19 cellular contexts compared by ENCODE assay signal in the genomic region with DNA sequence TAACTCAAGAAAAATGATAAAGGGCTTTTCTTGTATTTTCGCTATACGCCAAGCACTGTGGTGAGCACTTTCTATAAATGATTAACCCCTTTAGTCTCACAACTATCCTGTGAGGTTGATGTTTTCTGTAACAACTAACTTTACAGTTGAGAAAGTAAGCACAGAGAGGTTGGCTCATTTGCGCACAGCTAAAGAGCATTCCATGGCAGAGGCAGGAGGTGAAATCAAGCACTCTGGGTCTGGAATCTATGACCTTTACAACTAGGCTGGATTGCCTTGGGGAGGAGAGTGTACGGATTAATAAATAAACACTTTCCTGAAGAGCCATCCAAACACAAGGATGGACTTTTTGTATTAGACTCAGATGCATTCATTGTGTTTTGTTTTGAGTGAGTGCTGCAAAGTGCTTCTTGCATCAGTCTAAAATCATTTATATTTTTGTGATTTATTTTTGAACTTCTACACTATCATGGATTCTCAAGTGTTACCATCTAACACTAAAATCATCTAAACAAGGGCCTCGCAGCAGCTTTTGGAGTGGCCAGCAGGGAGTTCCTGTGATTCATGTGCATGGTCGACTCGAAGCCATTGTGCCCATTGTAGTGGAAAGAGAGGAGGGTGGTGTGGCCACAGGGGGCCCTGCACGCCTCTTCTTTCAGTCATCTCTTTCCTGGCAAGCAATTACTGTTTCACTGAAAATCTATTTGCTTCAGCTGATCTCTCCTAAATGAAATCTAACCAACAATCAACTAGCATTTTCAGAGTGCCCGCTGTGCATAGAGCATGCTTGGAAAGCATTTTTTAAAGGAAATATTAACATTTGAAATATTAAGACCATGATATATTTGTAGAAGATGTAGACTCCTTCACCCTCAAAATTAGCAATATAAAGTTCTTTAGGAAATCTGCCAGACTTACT.
A peak's percentile ranks its signal among the peaks of the same experiment; 100 is the strongest.
DNase-seq lines count a peak whose midpoint lies in the region; ATAC-seq, FAIRE-seq and TF ChIP-seq lines count a peak whose summit lies in the region.
"Had no signal": no experiment of that assay in that cellular context is flagged by ENCODE, and none has a peak within 500 bp of the region (broad histone marks: within the 10 kb centered on the region; RNA-seq: fewer than 3 reads in every experiment).

No MANE protein-coding gene starts in this region.

- no peak overlapping the region for H2AFZ ChIP-seq in H1 (ENCODE audit: low read length)
- no peak overlapping the region for H2AFZ ChIP-seq in neural progenitor cell (replicated peaks)

- TF ChIP-seq POLR2A in H1 (IDR thresholded peaks at IDR 0.05; ENCODE audit: control extremely low read depth in 1 of 2, low read depth in 2 of 2, low read length in 2 of 2) = no peak

- H4K5ac ChIP-seq in H1 (ENCODE audit: insufficient read length, low read depth, low read length) = peak overlapping the region; percentile 76

- H4K20me1 ChIP-seq in H1 (replicated peaks in 1 of 2; ENCODE audit: control insufficient read depth in 1 of 2, insufficient read depth in 2 of 2, low read length in 2 of 2) (no peaks in the 10 kb centered on the region), neural progenitor cell (ENCODE audit: low read depth) (no peaks in the 10 kb centered on the region)

- no peak overlapping the region for H3K14ac ChIP-seq in H1 (ENCODE audit: insufficient read length)

- H3K4me1 Mint-ChIP-seq in neural progenitor cell = peaks cover 64% of the 10 kb centered on the region
- no peaks in the 10 kb centered on the region for H3K4me1 Mint-ChIP-seq in activated T-cell treated with anti-CD3 and anti-CD28 coated beads, Interleukin-2, amount 50 U/mL, for 72 hours (ENCODE audit: low read depth)
- H3K4me1 Mint-ChIP-seq: B cell; immature natural killer cell; stimulated activated effector memory CD8-positive, alpha-beta T cell treated with anti-CD3 and anti-CD28 coated beads, Interleukin-12 subunit alpha, Interleukin-12 subunit beta, amount 100 ng/mL, for 72 hours; T-cell had no signal

- peak overlapping the region; percentile 74 for H3K4me3 Mint-ChIP-seq in neural progenitor cell
- no peak overlapping the region for H3K4me3 Mint-ChIP-seq in activated T-cell treated with anti-CD3 and anti-CD28 coated beads, Interleukin-2, amount 50 U/mL, for 72 hours
- H3K4me3 Mint-ChIP-seq: B cell; immature natural killer cell; stimulated activated effector memory CD8-positive, alpha-beta T cell treated with anti-CD3 and anti-CD28 coated beads, Interleukin-12 subunit alpha, Interleukin-12 subunit beta, amount 100 ng/mL, for 72 hours; T-cell had no signal

- H3K9me3 ChIP-seq in ES-I3 (ENCODE audit: control insufficient read depth, insufficient read depth, low read length) (no peaks in the 10 kb centered on the region), H1 (ENCODE audit: insufficient read depth in 2 of 2, low read depth in 1 of 2, low read length in 1 of 2) (no peaks in the 10 kb centered on the region), neural progenitor cell (ENCODE audit: low read depth) (no peaks in the 10 kb centered on the region)
- H3K9me3 ChIP-seq: colonic mucosa had no signal

- peak; percentile 19 to 50; a peak in 3 of 4 replicates for TF ChIP-seq RAD21 in H1 (IDR thresholded peaks at IDR 0.05 in 1 of 2, conservative IDR thresholded peaks at IDR 0.05 in 1 of 2; ENCODE audit: low read depth in 2 of 2, low read length in 2 of 2)

- H3K23ac ChIP-seq in H1 (ENCODE audit: insufficient read length) = no peak overlapping the region

- ATAC-seq in HG02870 (IDR thresholded peaks at IDR 0.05; ENCODE audit: unreplicated experiment) = no peak
- no peak for ATAC-seq in activated T-cell treated with anti-CD3 and anti-CD28 coated beads, Interleukin-2, amount 50 U/mL, for 72 hours (replicated peaks in 1 of 2)
- ATAC-seq: stimulated activated effector memory CD8-positive, alpha-beta T cell treated with anti-CD3 and anti-CD28 coated beads, Interleukin-12 subunit alpha, Interleukin-12 subunit beta, amount 100 ng/mL, for 72 hours; T-cell had no signal

- peak overlapping the region; percentile 53 to 55 for H3K4me2 ChIP-seq in H1 (ENCODE audit: insufficient read depth in 1 of 2, low read depth in 2 of 2, low read length in 2 of 2)
- H3K4me2 ChIP-seq in neural progenitor cell = peak overlapping the region; percentile 67

- no peak overlapping the region for H4K8ac ChIP-seq in H1 (ENCODE audit: extremely low read depth, insufficient read depth, low read length)

- no peak overlapping the region for H2BK15ac ChIP-seq in H1 (ENCODE audit: low read length)

- H3K36me3 Mint-ChIP-seq in neural progenitor cell = peaks cover 2% of the 10 kb centered on the region
- H3K36me3 Mint-ChIP-seq in activated T-cell treated with anti-CD3 and anti-CD28 coated beads, Interleukin-2, amount 50 U/mL, for 72 hours (ENCODE audit: insufficient read depth in 2 of 2) = no peaks in the 10 kb centered on the region
- H3K36me3 Mint-ChIP-seq: immature natural killer cell; stimulated activated effector memory CD8-positive, alpha-beta T cell treated with anti-CD3 and anti-CD28 coated beads, Interleukin-12 subunit alpha, Interleukin-12 subunit beta, amount 100 ng/mL, for 72 hours; T-cell had no signal

- H3K79me2 ChIP-seq in H1 (ENCODE audit: control insufficient read depth in 1 of 2, insufficient read depth in 2 of 2, low read length in 2 of 2) (no peaks in the 10 kb centered on the region), neural progenitor cell (ENCODE audit: low read depth) (no peaks in the 10 kb centered on the region)

- no peak overlapping the region for H2AK5ac ChIP-seq in H1 (ENCODE audit: low read depth, low read length)

- H3K4me1 ChIP-seq in ES-I3 (ENCODE audit: insufficient read depth, low read length) (peaks cover 39% of the 10 kb centered on the region), H1 (replicated peaks in 1 of 4; ENCODE audit: control insufficient read depth in 3 of 4, insufficient read depth in 4 of 4, low read length in 3 of 4) (peaks cover 0 to 14% (median 7%) of the 10 kb centered on the region in 4 experiments; a peak in 4 of 7 replicates), neural progenitor cell (peaks cover 34% of the 10 kb centered on the region)
- H3K4me1 ChIP-seq: colonic mucosa had no signal

- H3K27ac ChIP-seq in H1 (ENCODE audit: low read depth, low read length) = peak overlapping the region; percentile 40; the same call in 1 of the 2 replicates
- peak overlapping the region; percentile 80 for H3K27ac ChIP-seq in neural progenitor cell
- H3K27ac ChIP-seq: colonic mucosa had no signal

- H3K36me3 ChIP-seq in ES-I3 (ENCODE audit: insufficient read depth, low read length) = no peaks in the 10 kb centered on the region
- H3K36me3 ChIP-seq in H1 (ENCODE audit: control insufficient read depth in 2 of 4, insufficient read depth in 4 of 4, low read length in 3 of 4) = no peaks in the 10 kb centered on the region; a peak in 1 of 8 replicates
- no peaks in the 10 kb centered on the region for H3K36me3 ChIP-seq in neural progenitor cell
- H3K36me3 ChIP-seq: colonic mucosa had no signal

- TF ChIP-seq EP300 in H1 (IDR thresholded peaks at IDR 0.05; ENCODE audit: borderline replicate concordance in 1 of 2, low read depth in 2 of 2, low read length in 2 of 2) = peak in 1 of 2 experiments; percentile 90; a peak in 1 of 3 replicates

- 0 out of 2 replicates have a peak overlapping the region, but pooled peaks have one; percentile 76 for H3K18ac ChIP-seq in H1 (ENCODE audit: extremely low read depth, low read length)

- H3K4ac ChIP-seq in H1 (replicated peaks; ENCODE audit: insufficient read length, low read depth, low read length) = no peak overlapping the region

- H2BK5ac ChIP-seq in H1 (ENCODE audit: low read depth, low read length) = peak overlapping the region; percentile 98; the same call in 1 of the 2 replicates

- H3K56ac ChIP-seq in H1 (replicated peaks; ENCODE audit: insufficient read length, low read depth, low read length) = peak overlapping the region; percentile 0

- peaks cover 2% of the 10 kb centered on the region; the same call in 1 of the 2 replicates for H3K23me2 ChIP-seq in H1 (ENCODE audit: low read depth, low read length)

- peaks cover 15% of the 10 kb centered on the region for H3K9me3 Mint-ChIP-seq in neural progenitor cell
- H3K9me3 Mint-ChIP-seq in activated T-cell treated with anti-CD3 and anti-CD28 coated beads, Interleukin-2, amount 50 U/mL, for 72 hours = peaks cover 7 to 10% of the 10 kb centered on the region in 2 donors

- H3K27me3 ChIP-seq in H1 (replicated peaks in 1 of 4; ENCODE audit: control insufficient read depth in 3 of 4, extremely low read depth in 1 of 4, insufficient read depth in 3 of 4, low read length in 3 of 4) (no peaks in the 10 kb centered on the region), neural progenitor cell (no peaks in the 10 kb centered on the region)
- H3K27me3 ChIP-seq: colonic mucosa had no signal

- peak overlapping the region; percentile 94 for H2BK20ac ChIP-seq in H1 (ENCODE audit: low read length)

- H2BK120ac ChIP-seq in H1 (replicated peaks; ENCODE audit: low read depth, low read length) = peak overlapping the region; percentile 98

- H3K27ac Mint-ChIP-seq in neural progenitor cell = peak overlapping the region; percentile 90
- no peak overlapping the region for H3K27ac Mint-ChIP-seq in activated T-cell treated with anti-CD3 and anti-CD28 coated beads, Interleukin-2, amount 50 U/mL, for 72 hours
- H3K27ac Mint-ChIP-seq: B cell; immature natural killer cell; stimulated activated effector memory CD8-positive, alpha-beta T cell treated with anti-CD3 and anti-CD28 coated beads, Interleukin-12 subunit alpha, Interleukin-12 subunit beta, amount 100 ng/mL, for 72 hours; T-cell had no signal

- peak overlapping the region; percentile 67 for H4K91ac ChIP-seq in H1 (replicated peaks; ENCODE audit: insufficient read length, low read length)

- CTCF ChIA-PET in H1 (lab: Charles Lee; ENCODE audit: partially characterized antibody) = interaction anchor here (0.9 to 1.3 kb wide), 3 partner anchors 11 to 68 kb away, joined by 3 to 4 read pairs (median 3); no protein-coding TSS in a partner anchor

- H3K4me3 ChIP-seq in H1 (ENCODE audit: extremely low read depth in 1 of 4, insufficient read depth in 2 of 4, low read depth in 3 of 4, low read length in 4 of 4) (peak overlapping the region in 1 of 4 experiments; percentile 29; a peak in 3 of 8 replicates), neural progenitor cell (peak overlapping the region; percentile 26)
- H3K4me3 ChIP-seq: colonic mucosa had no signal

- WGBS in H1 (ENCODE audit: extremely low coverage in 1 of 2, insufficient coverage in 1 of 2, insufficient read length in 1 of 2, insufficient replicate concordance in 2 of 2, low coverage in 1 of 2, low lambda C conversion rate in 2 of 2, missing lambda C conversion rate in 1 of 2), 2 experiments = 17% methylated on average over 9 of the region's 9 CpGs; no CpG with 5 or more reads in 1 of the 2 experiments

- peaks cover 30% of the 10 kb centered on the region for H3F3A ChIP-seq in neural progenitor cell (ENCODE audit: low read depth)

- no peak overlapping the region; the same call in 1 of the 2 replicates for H2BK12ac ChIP-seq in H1 (ENCODE audit: low read depth, low read length)

- no peaks in the 10 kb centered on the region for H3K79me1 ChIP-seq in H1 (ENCODE audit: low read depth, low read length)

- FAIRE-seq in H1 (lab: Jason Lieb, UNC) = peak; percentile 98
- FAIRE-seq: GM12892, urothelium cell line had no signal

- H3K27me3 Mint-ChIP-seq in neural progenitor cell (ENCODE audit: insufficient read depth, low read depth) = peaks cover 7% of the 10 kb centered on the region
- H3K27me3 Mint-ChIP-seq in activated T-cell treated with anti-CD3 and anti-CD28 coated beads, Interleukin-2, amount 50 U/mL, for 72 hours (ENCODE audit: low read depth) = no peaks in the 10 kb centered on the region
- H3K27me3 Mint-ChIP-seq: B cell, T-cell had no signal

- H3K9ac ChIP-seq in ES-I3 (ENCODE audit: low read depth, low read length) = peak overlapping the region; percentile 24; the same call in 1 of the 2 replicates
- H3K9ac ChIP-seq in H1 (replicated peaks in 1 of 4; ENCODE audit: extremely low read depth in 1 of 4, low read depth in 3 of 4, low read length in 3 of 4) = 0 out of 7 replicates have a peak overlapping the region, but pooled peaks of 1 of the 4 experiments have one; percentile 7
- no peak overlapping the region for H3K9ac ChIP-seq in neural progenitor cell

- TF ChIP-seq CTCF in H1 (IDR thresholded peaks at IDR 0.05; ENCODE audit: control extremely low read depth in 1 of 3, insufficient read depth in 1 of 3, low read depth in 1 of 3, low read length in 3 of 3) (peak in 1 of 3 experiments; percentile 21; a peak in 1 of 4 replicates), neural progenitor cell (IDR thresholded peaks at IDR 0.05) (peak; percentile 24)

- POLR2A ChIA-PET in H1 (lab: Charles Lee; ENCODE audit: partially characterized antibody) = no interaction called here

- peak; percentile 95 for DNase-seq in NCI-H345 treated with DMSO at 0.1 percent for 48 hours (lab: John Stamatoyannopoulos, UW; ENCODE audit: unreplicated experiment)
- DNase-seq in H1 (ENCODE audit: low read depth in 1 of 2, low spot score in 2 of 2) = peak; percentile 62 to 91
- peak; percentile 85 for DNase-seq in neural progenitor cell (ENCODE audit: low spot score)
- no peak for DNase-seq in SKM-1 (lab: John Stamatoyannopoulos, UW; ENCODE audit: unreplicated experiment)
- DNase-seq in activated T-cell treated with anti-CD3 and anti-CD28 coated beads, Interleukin-2, amount 50 U/mL, for 72 hours = no peak
- no peak for DNase-seq in activated naive CD4-positive, alpha-beta T cell treated with anti-CD3 and anti-CD28 coated beads, Interleukin-2, amount 50 U/mL, for 16 hours
- DNase-seq: activated T-cell treated with anti-CD3 and anti-CD28 coated beads, Interleukin-2, amount 50 U/mL, for 1 hour; colonic mucosa; immature natural killer cell; KBM-7; NCI-H2029 treated with DMSO at 0.1 percent for 48 hours; stimulated activated CD4-positive, alpha-beta T cell treated with anti-CD3 and anti-CD28 coated beads, Interleukin-4, amount 100 ng/mL, for 1 hour; T-cell had no signal

Comparison
In these comparisons a context has a peak if more than half of its experiments do, and no peak if none do; other contexts are left out.
1. DNase-seq: peak in NCI-H345 treated with DMSO at 0.1 percent for 48 hours (single experiment), H1 (2 of 2) and neural progenitor cell (single experiment); none in SKM-1 (single experiment), activated T-cell treated with anti-CD3 and anti-CD28 coated beads, Interleukin-2, amount 50 U/mL, for 72 hours (0 of 2) and activated naive CD4-positive, alpha-beta T cell treated with anti-CD3 and anti-CD28 coated beads, Interleukin-2, amount 50 U/mL, for 16 hours (single experiment).